Comparison of ENCODE assay signal across 16 cellular contexts in the genomic region with DNA sequence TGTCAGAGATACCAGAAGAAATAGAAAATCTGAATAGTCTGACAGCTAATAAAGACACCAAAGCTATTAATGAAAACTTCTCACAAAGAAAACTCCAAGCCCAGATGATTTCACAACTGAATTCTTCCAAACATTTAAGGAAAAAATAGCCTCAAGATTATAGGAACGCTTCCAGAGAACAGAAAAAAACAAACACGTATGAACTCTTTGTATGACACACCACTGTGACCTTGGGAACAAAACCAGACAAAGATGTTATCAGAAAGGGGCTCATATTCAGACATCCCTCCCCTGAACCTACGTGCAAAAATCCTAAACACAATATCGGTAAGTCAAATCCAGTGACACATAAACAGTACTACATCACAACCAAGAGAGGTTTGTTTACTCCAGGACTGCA. TPM values are rescaled to one million over a fixed set of nuclear protein-coding genes. Genes with fewer than 3 reads are reported as not detected.
A peak's percentile ranks its signal among the peaks of the same experiment; 100 is the strongest.
DNase-seq lines count a peak whose midpoint lies in the region; ATAC-seq and TF ChIP-seq lines count a peak whose summit lies in the region.
"Had no signal": no experiment of that assay in that cellular context is flagged by ENCODE, and none has a peak within 500 bp of the region (broad histone marks: within the 10 kb centered on the region; RNA-seq: fewer than 3 reads in every experiment).

No MANE protein-coding gene starts in this region.

- ATAC-seq in Right ventricle myocardium superior (ENCODE audit: poor library complexity) (no peak), HG03378 (IDR thresholded peaks at IDR 0.05; ENCODE audit: unreplicated experiment) (no peak), HG02973 (IDR thresholded peaks at IDR 0.05; ENCODE audit: unreplicated experiment) (no peak)
- ATAC-seq in activated naive CD8-positive, alpha-beta T cell treated with anti-CD3 and anti-CD28 coated beads, Interleukin-2, amount 50 U/mL, for 24 hours: no peak
- ATAC-seq: mucosa of descending colon had no signal

- peak overlapping the region; percentile 9 for H3K27ac Mint-ChIP-seq in activated naive CD8-positive, alpha-beta T cell treated with anti-CD3 and anti-CD28 coated beads, Interleukin-2, amount 50 U/mL, for 24 hours
- H3K27ac Mint-ChIP-seq: T-helper 2 cell treated with Interferon-gamma antibody and Interleukin-4, amounts not matched to agents 5 μg/mL and 100 μg/mL, for 36 hours had no signal

- no peak overlapping the region for H3K4me3 Mint-ChIP-seq in activated naive CD8-positive, alpha-beta T cell treated with anti-CD3 and anti-CD28 coated beads, Interleukin-2, amount 50 U/mL, for 24 hours
- H3K4me3 Mint-ChIP-seq: T-helper 2 cell treated with Interferon-gamma antibody and Interleukin-4, amounts not matched to agents 5 μg/mL and 100 μg/mL, for 36 hours had no signal

- TF ChIP-seq CTCF in left ventricle myocardium inferior (IDR thresholded peaks at IDR 0.05; ENCODE audit: borderline replicate concordance) (no peak), fibroblast of villous mesenchyme (IDR thresholded peaks at IDR 0.05; ENCODE audit: insufficient read depth, low read depth, low read length) (no peak), uterus (IDR thresholded peaks at IDR 0.05) (no peak)

- intact Hi-C loops in left ventricle myocardium inferior (cut with micrococcal nuclease): no loop called here
- intact Hi-C loops in Right ventricle myocardium superior (cut with DNase I): no loop called here
- intact Hi-C loops in uterus (cut with DNase I; ENCODE audit: low total_unique reads): no loop called here

- H3K4me1 ChIP-seq in left ventricle myocardium inferior (peaks cover 14% of the 10 kb centered on the region), uterus (no peaks in the 10 kb centered on the region)

- DNase-seq in left ventricle myocardium inferior (no peak), Right ventricle myocardium superior (no peak), fibroblast of villous mesenchyme (ENCODE audit: low read depth) (peak; percentile 78), uterus (no peak)
- no peak for DNase-seq in activated naive CD8-positive, alpha-beta T cell treated with anti-CD3 and anti-CD28 coated beads, Interleukin-2, amount 50 U/mL, for 24 hours
- no peak for DNase-seq in stimulated activated CD4-positive, alpha-beta T cell treated with anti-CD3 and anti-CD28 coated beads, Interleukin-1b, Interleukin-23, amount 100 ng/mL, for 48 hours
- DNase-seq: activated naive CD4-positive, alpha-beta T cell; dorsolateral prefrontal cortex; mucosa of descending colon; NCI-H2029 treated with DMSO at 0.1 percent for 48 hours; NCI-H510A treated with DMSO at 0.1 percent for 48 hours; right cardiac atrium had no signal

- H3K9me3 Mint-ChIP-seq in activated naive CD8-positive, alpha-beta T cell treated with anti-CD3 and anti-CD28 coated beads, Interleukin-2, amount 50 U/mL, for 24 hours: no peaks in the 10 kb centered on the region
- H3K9me3 Mint-ChIP-seq: T-helper 2 cell treated with Interferon-gamma antibody and Interleukin-4, amounts not matched to agents 5 μg/mL and 100 μg/mL, for 36 hours had no signal

- H3K27me3 ChIP-seq in left ventricle myocardium inferior (ENCODE audit: low read depth) (no peaks in the 10 kb centered on the region), uterus (no peaks in the 10 kb centered on the region)
- H3K27me3 ChIP-seq: dorsolateral prefrontal cortex, esophagus muscularis mucosa had no signal

- peak overlapping the region; percentile 49 for H3K27ac ChIP-seq in left ventricle myocardium inferior (replicated peaks)
- H3K27ac ChIP-seq in uterus: peak overlapping the region; percentile 3 to 50

- H3K4me3 ChIP-seq in left ventricle myocardium inferior (no peak overlapping the region), fibroblast of villous mesenchyme (ENCODE audit: low read depth, low read length) (no peak overlapping the region), uterus (no peak overlapping the region)
- H3K4me3 ChIP-seq: dorsolateral prefrontal cortex, esophagus muscularis mucosa, mucosa of descending colon had no signal

- no peaks in the 10 kb centered on the region for H3K9me3 ChIP-seq in left ventricle myocardium inferior (replicated peaks)
- no peaks in the 10 kb centered on the region for H3K9me3 ChIP-seq in uterus
- H3K9me3 ChIP-seq: esophagus muscularis mucosa, mucosa of descending colon had no signal

- H3K36me3 Mint-ChIP-seq in activated naive CD8-positive, alpha-beta T cell treated with anti-CD3 and anti-CD28 coated beads, Interleukin-2, amount 50 U/mL, for 24 hours (ENCODE audit: low read depth): peaks cover 46% of the 10 kb centered on the region

- no peak for TF ChIP-seq POLR2A in uterus (IDR thresholded peaks at IDR 0.05)

- peaks cover 5% of the 10 kb centered on the region for H3K4me1 Mint-ChIP-seq in activated naive CD8-positive, alpha-beta T cell treated with anti-CD3 and anti-CD28 coated beads, Interleukin-2, amount 50 U/mL, for 24 hours

- no peaks in the 10 kb centered on the region for H3K27me3 Mint-ChIP-seq in activated naive CD8-positive, alpha-beta T cell treated with anti-CD3 and anti-CD28 coated beads, Interleukin-2, amount 50 U/mL, for 24 hours

- H3K36me3 ChIP-seq in left ventricle myocardium inferior (peaks cover 81% of the 10 kb centered on the region), uterus (no peaks in the 10 kb centered on the region)

RNA-seq across cellular contexts. Expression of gene CERK, which starts 23.5 kb away (rescaled TPM):
- total RNA-seq in left ventricle myocardium inferior (76.9 TPM), Right ventricle myocardium superior (69.0 TPM), fibroblast of villous mesenchyme (37.7 and 38.9 TPM in 2 replicates), uterus (10 to 100 TPM; 37.4 to 59.9 (median 57.3) TPM)

RNA-seq across cellular contexts. Expression of gene TBC1D22A, which starts 47.9 kb away (rescaled TPM):
- total RNA-seq in left ventricle myocardium inferior (16.2 TPM), Right ventricle myocardium superior (14.0 TPM), fibroblast of villous mesenchyme (12.5 and 14.5 TPM in 2 replicates), uterus (10 to 100 TPM in 3 of 4 donors, 1 to 10 TPM in 1; 9.2 to 45.3 (median 22.8) TPM)
